ENCODE assay signal across 1 cellular context in the genomic region with DNA sequence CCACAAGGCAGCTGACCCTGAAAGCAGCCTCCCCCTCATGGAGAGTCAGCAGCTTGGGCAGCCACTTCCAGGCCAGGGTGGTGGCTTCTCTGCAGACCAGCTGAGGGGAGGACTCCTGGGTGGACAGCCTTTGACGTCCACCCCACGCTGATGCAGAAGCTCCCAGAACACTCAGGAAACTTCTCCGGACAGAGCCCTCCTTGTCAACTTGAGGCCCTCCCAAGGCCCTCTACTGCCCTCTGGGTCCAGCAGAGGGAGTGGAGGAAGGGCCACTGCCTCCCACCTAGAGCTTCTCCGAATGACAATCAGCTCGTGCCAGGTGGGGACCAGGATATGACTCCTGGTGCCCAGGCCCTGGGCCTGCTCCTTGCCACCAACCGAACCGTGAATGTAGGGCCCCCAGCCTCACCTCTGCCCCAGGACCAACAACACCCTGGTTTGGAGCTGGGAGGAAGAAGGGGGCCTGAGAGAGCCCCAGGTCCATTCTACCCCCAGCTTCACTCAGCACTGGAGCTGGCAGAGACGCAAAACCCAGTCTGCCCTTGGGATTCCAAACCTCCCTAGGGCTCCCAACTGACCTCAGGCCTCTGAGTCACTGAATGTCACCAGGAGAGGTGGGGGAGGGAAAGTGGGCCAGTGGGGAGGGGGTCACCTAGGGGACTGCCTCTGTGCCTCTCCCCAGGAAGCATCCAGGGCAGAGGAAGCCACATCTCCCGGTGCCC.
TF ChIP-seq lines count a peak whose summit lies in the region.

No MANE protein-coding gene starts in this region.

TF ChIP-seq in HepG2, 621 proteins besides CTCF, POLR2A, EP300 and RAD21 (continued from another document and continues in another):
- TF ChIP-seq, protein P1, sequence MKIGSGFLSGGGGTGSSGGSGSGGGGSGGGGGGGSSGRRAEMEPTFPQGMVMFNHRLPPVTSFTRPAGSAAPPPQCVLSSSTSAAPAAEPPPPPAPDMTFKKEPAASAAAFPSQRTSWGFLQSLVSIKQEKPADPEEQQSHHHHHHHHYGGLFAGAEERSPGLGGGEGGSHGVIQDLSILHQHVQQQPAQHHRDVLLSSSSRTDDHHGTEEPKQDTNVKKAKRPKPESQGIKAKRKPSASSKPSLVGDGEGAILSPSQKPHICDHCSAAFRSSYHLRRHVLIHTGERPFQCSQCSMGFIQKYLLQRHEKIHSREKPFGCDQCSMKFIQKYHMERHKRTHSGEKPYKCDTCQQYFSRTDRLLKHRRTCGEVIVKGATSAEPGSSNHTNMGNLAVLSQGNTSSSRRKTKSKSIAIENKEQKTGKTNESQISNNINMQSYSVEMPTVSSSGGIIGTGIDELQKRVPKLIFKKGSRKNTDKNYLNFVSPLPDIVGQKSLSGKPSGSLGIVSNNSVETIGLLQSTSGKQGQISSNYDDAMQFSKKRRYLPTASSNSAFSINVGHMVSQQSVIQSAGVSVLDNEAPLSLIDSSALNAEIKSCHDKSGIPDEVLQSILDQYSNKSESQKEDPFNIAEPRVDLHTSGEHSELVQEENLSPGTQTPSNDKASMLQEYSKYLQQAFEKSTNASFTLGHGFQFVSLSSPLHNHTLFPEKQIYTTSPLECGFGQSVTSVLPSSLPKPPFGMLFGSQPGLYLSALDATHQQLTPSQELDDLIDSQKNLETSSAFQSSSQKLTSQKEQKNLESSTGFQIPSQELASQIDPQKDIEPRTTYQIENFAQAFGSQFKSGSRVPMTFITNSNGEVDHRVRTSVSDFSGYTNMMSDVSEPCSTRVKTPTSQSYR (CRISPR knock-in tag; IDR thresholded peaks at IDR 0.05; ENCODE audit: borderline replicate concordance) = peak; percentile 59; the same call in 1 of the 2 replicates
- peak; percentile 32; the same call in 1 of the 2 replicates for TF ChIP-seq ZBTB38 (CRISPR knock-in tag; IDR thresholded peaks at IDR 0.05)
- TF ChIP-seq ZBTB42 (CRISPR knock-in tag; IDR thresholded peaks at IDR 0.05) = no peak
- no peak for TF ChIP-seq SMAD9 (CRISPR knock-in tag; IDR thresholded peaks at IDR 0.05)
- TF ChIP-seq ZBTB3 (CRISPR knock-in tag; IDR thresholded peaks at IDR 0.05; ENCODE audit: borderline replicate concordance, low read depth) = no peak
- TF ChIP-seq XRCC5 (optimal IDR thresholded peaks at IDR 0.05; ENCODE audit: low read length) = no peak
- no peak for TF ChIP-seq POLR2AphosphoS2 (IDR thresholded peaks at IDR 0.05; ENCODE audit: low read depth, low read length)
- no peak for TF ChIP-seq ZNF451 (CRISPR knock-in tag; IDR thresholded peaks at IDR 0.05)
- TF ChIP-seq YEATS4 (CRISPR knock-in tag; IDR thresholded peaks at IDR 0.05; ENCODE audit: borderline replicate concordance) = no peak
- TF ChIP-seq, protein P2, sequence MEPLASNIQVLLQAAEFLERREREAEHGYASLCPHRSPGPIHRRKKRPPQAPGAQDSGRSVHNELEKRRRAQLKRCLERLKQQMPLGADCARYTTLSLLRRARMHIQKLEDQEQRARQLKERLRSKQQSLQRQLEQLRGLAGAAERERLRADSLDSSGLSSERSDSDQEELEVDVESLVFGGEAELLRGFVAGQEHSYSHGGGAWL (CRISPR knock-in tag; IDR thresholded peaks at IDR 0.05) = no peak
- TF ChIP-seq GABPB1 (CRISPR knock-in tag; IDR thresholded peaks at IDR 0.05) = peak; percentile 34; the same call in 1 of the 2 replicates
- TF ChIP-seq ZFP82 (CRISPR knock-in tag; IDR thresholded peaks at IDR 0.05; ENCODE audit: borderline replicate concordance) = no peak
- TF ChIP-seq, protein P3, sequence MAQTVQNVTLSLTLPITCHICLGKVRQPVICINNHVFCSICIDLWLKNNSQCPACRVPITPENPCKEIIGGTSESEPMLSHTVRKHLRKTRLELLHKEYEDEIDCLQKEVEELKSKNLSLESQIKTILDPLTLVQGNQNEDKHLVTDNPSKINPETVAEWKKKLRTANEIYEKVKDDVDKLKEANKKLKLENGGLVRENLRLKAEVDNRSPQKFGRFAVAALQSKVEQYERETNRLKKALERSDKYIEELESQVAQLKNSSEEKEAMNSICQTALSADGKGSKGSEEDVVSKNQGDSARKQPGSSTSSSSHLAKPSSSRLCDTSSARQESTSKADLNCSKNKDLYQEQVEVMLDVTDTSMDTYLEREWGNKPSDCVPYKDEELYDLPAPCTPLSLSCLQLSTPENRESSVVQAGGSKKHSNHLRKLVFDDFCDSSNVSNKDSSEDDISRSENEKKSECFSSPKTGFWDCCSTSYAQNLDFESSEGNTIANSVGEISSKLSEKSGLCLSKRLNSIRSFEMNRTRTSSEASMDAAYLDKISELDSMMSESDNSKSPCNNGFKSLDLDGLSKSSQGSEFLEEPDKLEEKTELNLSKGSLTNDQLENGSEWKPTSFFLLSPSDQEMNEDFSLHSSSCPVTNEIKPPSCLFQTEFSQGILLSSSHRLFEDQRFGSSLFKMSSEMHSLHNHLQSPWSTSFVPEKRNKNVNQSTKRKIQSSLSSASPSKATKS (CRISPR knock-in tag; IDR thresholded peaks at IDR 0.05) = no peak
- TF ChIP-seq ZNF777 (CRISPR knock-in tag; IDR thresholded peaks at IDR 0.05) = no peak
- TF ChIP-seq NONO (IDR thresholded peaks at IDR 0.05) = no peak
- TF ChIP-seq NONO (CRISPR knock-in tag; conservative IDR thresholded peaks at IDR 0.05) = no peak
- no peak for TF ChIP-seq ELF4 (CRISPR knock-in tag; IDR thresholded peaks at IDR 0.05; ENCODE audit: borderline replicate concordance)
- TF ChIP-seq MIER3 (CRISPR knock-in tag; IDR thresholded peaks at IDR 0.05; ENCODE audit: borderline replicate concordance) = no peak
- no peak for TF ChIP-seq RORA (CRISPR knock-in tag; IDR thresholded peaks at IDR 0.05)
- TF ChIP-seq ZSCAN25 (CRISPR knock-in tag; IDR thresholded peaks at IDR 0.05) = peak; percentile 62; the same call in 1 of the 2 replicates
- TF ChIP-seq, protein P4, sequence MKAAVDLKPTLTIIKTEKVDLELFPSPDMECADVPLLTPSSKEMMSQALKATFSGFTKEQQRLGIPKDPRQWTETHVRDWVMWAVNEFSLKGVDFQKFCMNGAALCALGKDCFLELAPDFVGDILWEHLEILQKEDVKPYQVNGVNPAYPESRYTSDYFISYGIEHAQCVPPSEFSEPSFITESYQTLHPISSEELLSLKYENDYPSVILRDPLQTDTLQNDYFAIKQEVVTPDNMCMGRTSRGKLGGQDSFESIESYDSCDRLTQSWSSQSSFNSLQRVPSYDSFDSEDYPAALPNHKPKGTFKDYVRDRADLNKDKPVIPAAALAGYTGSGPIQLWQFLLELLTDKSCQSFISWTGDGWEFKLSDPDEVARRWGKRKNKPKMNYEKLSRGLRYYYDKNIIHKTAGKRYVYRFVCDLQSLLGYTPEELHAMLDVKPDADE (CRISPR knock-in tag; IDR thresholded peaks at IDR 0.05) = no peak
- no peak for TF ChIP-seq ZNF589 (CRISPR knock-in tag; conservative IDR thresholded peaks at IDR 0.05)
- no peak for TF ChIP-seq ZNF713 (CRISPR knock-in tag; IDR thresholded peaks at IDR 0.05)
- TF ChIP-seq, protein P5, sequence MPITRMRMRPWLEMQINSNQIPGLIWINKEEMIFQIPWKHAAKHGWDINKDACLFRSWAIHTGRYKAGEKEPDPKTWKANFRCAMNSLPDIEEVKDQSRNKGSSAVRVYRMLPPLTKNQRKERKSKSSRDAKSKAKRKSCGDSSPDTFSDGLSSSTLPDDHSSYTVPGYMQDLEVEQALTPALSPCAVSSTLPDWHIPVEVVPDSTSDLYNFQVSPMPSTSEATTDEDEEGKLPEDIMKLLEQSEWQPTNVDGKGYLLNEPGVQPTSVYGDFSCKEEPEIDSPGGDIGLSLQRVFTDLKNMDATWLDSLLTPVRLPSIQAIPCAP (CRISPR knock-in tag; IDR thresholded peaks at IDR 0.05; ENCODE audit: low read depth) = no peak
- TF ChIP-seq, protein P6, sequence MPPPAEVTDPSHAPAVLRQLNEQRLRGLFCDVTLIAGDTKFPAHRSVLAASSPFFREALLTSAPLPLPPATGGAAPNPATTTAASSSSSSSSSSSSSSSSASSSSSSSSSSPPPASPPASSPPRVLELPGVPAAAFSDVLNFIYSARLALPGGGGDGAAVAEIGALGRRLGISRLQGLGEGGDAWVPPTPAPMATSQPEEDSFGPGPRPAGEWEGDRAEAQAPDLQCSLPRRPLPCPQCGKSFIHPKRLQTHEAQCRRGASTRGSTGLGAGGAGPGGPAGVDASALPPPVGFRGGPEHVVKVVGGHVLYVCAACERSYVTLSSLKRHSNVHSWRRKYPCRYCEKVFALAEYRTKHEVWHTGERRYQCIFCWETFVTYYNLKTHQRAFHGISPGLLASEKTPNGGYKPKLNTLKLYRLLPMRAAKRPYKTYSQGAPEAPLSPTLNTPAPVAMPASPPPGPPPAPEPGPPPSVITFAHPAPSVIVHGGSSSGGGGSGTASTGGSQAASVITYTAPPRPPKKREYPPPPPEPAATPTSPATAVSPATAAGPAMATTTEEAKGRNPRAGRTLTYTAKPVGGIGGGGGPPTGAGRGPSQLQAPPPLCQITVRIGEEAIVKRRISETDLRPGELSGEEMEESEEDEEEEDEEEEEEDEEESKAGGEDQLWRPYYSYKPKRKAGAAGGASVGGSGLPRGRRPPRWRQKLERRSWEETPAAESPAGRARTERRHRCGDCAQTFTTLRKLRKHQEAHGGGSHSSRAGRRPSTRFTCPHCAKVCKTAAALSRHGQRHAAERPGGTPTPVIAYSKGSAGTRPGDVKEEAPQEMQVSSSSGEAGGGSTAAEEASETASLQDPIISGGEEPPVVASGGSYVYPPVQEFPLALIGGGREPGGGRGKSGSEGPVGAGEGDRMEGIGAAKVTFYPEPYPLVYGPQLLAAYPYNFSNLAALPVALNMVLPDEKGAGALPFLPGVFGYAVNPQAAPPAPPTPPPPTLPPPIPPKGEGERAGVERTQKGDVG (CRISPR knock-in tag; IDR thresholded peaks at IDR 0.05; ENCODE audit: borderline replicate concordance) = peak; percentile 18; the same call in 1 of the 2 replicates
- TF ChIP-seq ZNF17 (CRISPR knock-in tag; IDR thresholded peaks at IDR 0.05) = no peak
- TF ChIP-seq RBAK (CRISPR knock-in tag; IDR thresholded peaks at IDR 0.05) = no peak
- TF ChIP-seq HES4 (CRISPR knock-in tag; IDR thresholded peaks at IDR 0.05; ENCODE audit: borderline replicate concordance) = no peak
- TF ChIP-seq ZNF558 (CRISPR knock-in tag; IDR thresholded peaks at IDR 0.05; ENCODE audit: borderline replicate concordance) = no peak
- TF ChIP-seq ZZZ3 (CRISPR knock-in tag; IDR thresholded peaks at IDR 0.05; ENCODE audit: borderline replicate concordance) = 0 out of 2 replicates have a peak, but pooled peaks have one; percentile 44
- TF ChIP-seq, protein P7, sequence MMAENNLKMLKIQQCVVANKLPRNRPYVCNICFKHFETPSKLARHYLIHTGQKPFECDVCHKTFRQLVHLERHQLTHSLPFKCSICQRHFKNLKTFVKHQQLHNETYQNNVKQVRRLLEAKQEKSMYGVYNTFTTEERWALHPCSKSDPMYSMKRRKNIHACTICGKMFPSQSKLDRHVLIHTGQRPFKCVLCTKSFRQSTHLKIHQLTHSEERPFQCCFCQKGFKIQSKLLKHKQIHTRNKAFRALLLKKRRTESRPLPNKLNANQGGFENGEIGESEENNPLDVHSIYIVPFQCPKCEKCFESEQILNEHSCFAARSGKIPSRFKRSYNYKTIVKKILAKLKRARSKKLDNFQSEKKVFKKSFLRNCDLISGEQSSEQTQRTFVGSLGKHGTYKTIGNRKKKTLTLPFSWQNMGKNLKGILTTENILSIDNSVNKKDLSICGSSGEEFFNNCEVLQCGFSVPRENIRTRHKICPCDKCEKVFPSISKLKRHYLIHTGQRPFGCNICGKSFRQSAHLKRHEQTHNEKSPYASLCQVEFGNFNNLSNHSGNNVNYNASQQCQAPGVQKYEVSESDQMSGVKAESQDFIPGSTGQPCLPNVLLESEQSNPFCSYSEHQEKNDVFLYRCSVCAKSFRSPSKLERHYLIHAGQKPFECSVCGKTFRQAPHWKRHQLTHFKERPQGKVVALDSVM (CRISPR knock-in tag; IDR thresholded peaks at IDR 0.05) = peak; percentile 32; the same call in 1 of the 2 replicates
- TF ChIP-seq THAP11 (CRISPR knock-in tag; IDR thresholded peaks at IDR 0.05) = no peak
- no peak for TF ChIP-seq KDM5A (IDR thresholded peaks at IDR 0.05; ENCODE audit: borderline replicate concordance, low read length)
- no peak for TF ChIP-seq CBX5 (CRISPR knock-in tag; IDR thresholded peaks at IDR 0.05; ENCODE audit: borderline replicate concordance)
- TF ChIP-seq TOE1 (CRISPR knock-in tag; IDR thresholded peaks at IDR 0.05) = no peak
- no peak for TF ChIP-seq STAT5B (CRISPR knock-in tag; IDR thresholded peaks at IDR 0.05)
- TF ChIP-seq ZNF263 (CRISPR knock-in tag; IDR thresholded peaks at IDR 0.05) = peak; percentile 11; the same call in 1 of the 2 replicates
- no peak for TF ChIP-seq BCL6 (CRISPR knock-in tag; IDR thresholded peaks at IDR 0.05)
- TF ChIP-seq HOXA9 (CRISPR knock-in tag; IDR thresholded peaks at IDR 0.05; ENCODE audit: borderline replicate concordance) = no peak
- TF ChIP-seq, protein P8, sequence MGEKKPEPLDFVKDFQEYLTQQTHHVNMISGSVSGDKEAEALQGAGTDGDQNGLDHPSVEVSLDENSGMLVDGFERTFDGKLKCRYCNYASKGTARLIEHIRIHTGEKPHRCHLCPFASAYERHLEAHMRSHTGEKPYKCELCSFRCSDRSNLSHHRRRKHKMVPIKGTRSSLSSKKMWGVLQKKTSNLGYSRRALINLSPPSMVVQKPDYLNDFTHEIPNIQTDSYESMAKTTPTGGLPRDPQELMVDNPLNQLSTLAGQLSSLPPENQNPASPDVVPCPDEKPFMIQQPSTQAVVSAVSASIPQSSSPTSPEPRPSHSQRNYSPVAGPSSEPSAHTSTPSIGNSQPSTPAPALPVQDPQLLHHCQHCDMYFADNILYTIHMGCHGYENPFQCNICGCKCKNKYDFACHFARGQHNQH (CRISPR knock-in tag; IDR thresholded peaks at IDR 0.05) = peak; percentile 17; the same call in 1 of the 2 replicates
- TF ChIP-seq, protein P9, sequence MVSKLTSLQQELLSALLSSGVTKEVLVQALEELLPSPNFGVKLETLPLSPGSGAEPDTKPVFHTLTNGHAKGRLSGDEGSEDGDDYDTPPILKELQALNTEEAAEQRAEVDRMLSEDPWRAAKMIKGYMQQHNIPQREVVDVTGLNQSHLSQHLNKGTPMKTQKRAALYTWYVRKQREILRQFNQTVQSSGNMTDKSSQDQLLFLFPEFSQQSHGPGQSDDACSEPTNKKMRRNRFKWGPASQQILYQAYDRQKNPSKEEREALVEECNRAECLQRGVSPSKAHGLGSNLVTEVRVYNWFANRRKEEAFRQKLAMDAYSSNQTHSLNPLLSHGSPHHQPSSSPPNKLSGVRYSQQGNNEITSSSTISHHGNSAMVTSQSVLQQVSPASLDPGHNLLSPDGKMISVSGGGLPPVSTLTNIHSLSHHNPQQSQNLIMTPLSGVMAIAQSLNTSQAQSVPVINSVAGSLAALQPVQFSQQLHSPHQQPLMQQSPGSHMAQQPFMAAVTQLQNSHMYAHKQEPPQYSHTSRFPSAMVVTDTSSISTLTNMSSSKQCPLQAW (CRISPR knock-in tag; IDR thresholded peaks at IDR 0.05) = no peak; the same call in 1 of the 2 replicates
- TF ChIP-seq ZNF562 (CRISPR knock-in tag; IDR thresholded peaks at IDR 0.05; ENCODE audit: borderline replicate concordance) = no peak
